ENCODE assay signal across 16 cellular contexts in genomic region chr4:509374-509676, GRCh38. TPM values are rescaled to one million over a fixed set of nuclear protein-coding genes. Genes with fewer than 3 reads are reported as not detected.
DNase-seq lines count a peak whose midpoint lies in the region; TF ChIP-seq lines count a peak whose summit lies in the region.
"Had no signal": no experiment of that assay in that cellular context is flagged by ENCODE, and none has a peak within 500 bp of the region (broad histone marks: within the 10 kb centered on the region; RNA-seq: fewer than 3 reads in every experiment).

No MANE protein-coding gene starts in this region.

- TF ChIP-seq CTCF in right atrium auricular region (IDR thresholded peaks at IDR 0.05): no peak
- no peak for TF ChIP-seq CTCF in tibial nerve (IDR thresholded peaks at IDR 0.05)

- H3K36me3 ChIP-seq in right atrium auricular region: peaks cover 57% of the 10 kb centered on the region
- peaks cover 3 to 90% (median 19%) of the 10 kb centered on the region in 3 donors for H3K36me3 ChIP-seq in tibial nerve

- no peak overlapping the region for H3K27ac ChIP-seq in right atrium auricular region
- no peak overlapping the region for H3K27ac ChIP-seq in tibial nerve

- H3K4me3 ChIP-seq in right atrium auricular region (no peak overlapping the region), tibial nerve (no peak overlapping the region)
- H3K4me3 ChIP-seq: GM23338 had no signal

- 92 to 94% methylated on average over 17 of the region's 17 CpGs for WGBS in tibial nerve, 2 donors

- intact Hi-C loops in cardiac septum (cut with DNase I): no loop called here

- no peak for TF ChIP-seq EP300 in tibial nerve (IDR thresholded peaks at IDR 0.05)

- H3K9me3 Mint-ChIP-seq in activated naive CD4-positive, alpha-beta T cell treated with anti-CD3 and anti-CD28 coated beads, Interleukin-2, amount 50 U/mL, for 24 hours: peaks cover 13% of the 10 kb centered on the region
- H3K9me3 Mint-ChIP-seq: GM23338, H9 had no signal

- no peaks in the 10 kb centered on the region for H3K27me3 Mint-ChIP-seq in activated naive CD4-positive, alpha-beta T cell treated with anti-CD3 and anti-CD28 coated beads, Interleukin-2, amount 50 U/mL, for 24 hours
- H3K27me3 Mint-ChIP-seq: CD4-positive, alpha-beta memory T cell had no signal

- no peak overlapping the region for H3K27ac Mint-ChIP-seq in activated naive CD4-positive, alpha-beta T cell treated with anti-CD3 and anti-CD28 coated beads, Interleukin-2, amount 50 U/mL, for 24 hours
- H3K27ac Mint-ChIP-seq: GM23338 had no signal

- H3K9me3 ChIP-seq in right atrium auricular region: no peaks in the 10 kb centered on the region
- no peaks in the 10 kb centered on the region for H3K9me3 ChIP-seq in tibial nerve

- no peaks in the 10 kb centered on the region for H3K27me3 ChIP-seq in right atrium auricular region
- H3K27me3 ChIP-seq in tibial nerve: no peaks in the 10 kb centered on the region

- H3K36me3 Mint-ChIP-seq in activated naive CD4-positive, alpha-beta T cell treated with anti-CD3 and anti-CD28 coated beads, Interleukin-2, amount 50 U/mL, for 24 hours: peaks cover 49% of the 10 kb centered on the region

- TF ChIP-seq POLR2A in tibial nerve (IDR thresholded peaks at IDR 0.05): no peak

- DNase-seq in activated naive CD4-positive, alpha-beta T cell treated with anti-CD3 and anti-CD28 coated beads, Interleukin-2, amount 50 U/mL, for 16 hours: no peak
- DNase-seq in cardiac septum (ENCODE audit: low spot score): peak; percentile 59
- DNase-seq in right atrium auricular region (ENCODE audit: low spot score): no peak
- peak; percentile 67 for DNase-seq in mesenteric fat pad (ENCODE audit: low spot score)
- no peak for DNase-seq in NCI-H2227 (lab: John Stamatoyannopoulos, UW; ENCODE audit: unreplicated experiment)
- no peak for DNase-seq in tibial nerve (ENCODE audit: low spot score in 2 of 2)
- DNase-seq: C1 segment of cervical spinal cord, Calu3, COR-L47, DMS53, DMS79 treated with DMSO at 0.1 percent for 48 hours, GF-D8, H9 had no signal

- no peaks in the 10 kb centered on the region for H3K4me1 ChIP-seq in right atrium auricular region
- no peaks in the 10 kb centered on the region for H3K4me1 ChIP-seq in tibial nerve

- peak overlapping the region; percentile 20 for H3K4me3 Mint-ChIP-seq in activated naive CD4-positive, alpha-beta T cell treated with anti-CD3 and anti-CD28 coated beads, Interleukin-2, amount 50 U/mL, for 24 hours
- H3K4me3 Mint-ChIP-seq: GM23338, H9 had no signal

- H3K4me1 Mint-ChIP-seq in activated naive CD4-positive, alpha-beta T cell treated with anti-CD3 and anti-CD28 coated beads, Interleukin-2, amount 50 U/mL, for 24 hours: peaks cover 26% of the 10 kb centered on the region
- H3K4me1 Mint-ChIP-seq: H9 had no signal

RNA-seq across cellular contexts. Expression of gene PIGG, which starts 10.3 kb away (rescaled TPM):
- total RNA-seq in cardiac septum (22.4 TPM), right atrium auricular region (10 to 100 TPM; 14.8 to 25.3 TPM), mesenteric fat pad (45.1 TPM), tibial nerve (100 to 1,000 TPM in 1 of 4 donors, 10 to 100 TPM in 3; 74.9 to 128 (median 83.5) TPM)

RNA-seq across cellular contexts. Expression of gene ZNF721, which starts 10.4 kb away (rescaled TPM):
- total RNA-seq in cardiac septum: 14.9 TPM
- 1 to 10 TPM; 7.3 to 8.2 TPM for total RNA-seq in right atrium auricular region
- total RNA-seq in mesenteric fat pad: 18.2 TPM
- 10 to 100 TPM; 22.9 to 47.4 (median 44.3) TPM for total RNA-seq in tibial nerve

Comparison
In these comparisons a context has a peak if more than half of its experiments do, and no peak if none do; other contexts are left out.
1. DNase-seq: peak in cardiac septum (single experiment) and mesenteric fat pad (single experiment); none in activated naive CD4-positive, alpha-beta T cell treated with anti-CD3 and anti-CD28 coated beads, Interleukin-2, amount 50 U/mL, for 16 hours (single experiment), right atrium auricular region (single experiment), NCI-H2227 (single experiment) and tibial nerve (0 of 2).